In genomic region chr1:10864776-10865175, GRCh38 we compare ENCODE assay signal across 14 cellular contexts.
A peak's percentile ranks its signal among the peaks of the same experiment; 100 is the strongest.
DNase-seq lines count a peak whose midpoint lies in the region; ATAC-seq and TF ChIP-seq lines count a peak whose summit lies in the region.
"Had no signal": no experiment of that assay in that cellular context is flagged by ENCODE, and none has a peak within 500 bp of the region (broad histone marks: within the 10 kb centered on the region; RNA-seq: fewer than 3 reads in every experiment).

No MANE protein-coding gene starts in this region.

- peaks cover 13% of the 10 kb centered on the region for H3K27me3 Mint-ChIP-seq in activated naive CD8-positive, alpha-beta T cell
- H3K27me3 Mint-ChIP-seq in activated naive CD8-positive, alpha-beta T cell treated with anti-CD3 and anti-CD28 coated beads, Interleukin-2, amount 50 U/mL, for 24 hours: peaks cover 50% of the 10 kb centered on the region
- peaks cover 24% of the 10 kb centered on the region for H3K27me3 Mint-ChIP-seq in brain
- peaks cover 86% of the 10 kb centered on the region for H3K27me3 Mint-ChIP-seq in neural crest cell (ENCODE audit: low read depth)

- H3K9me3 Mint-ChIP-seq in activated naive CD8-positive, alpha-beta T cell (ENCODE audit: low read depth): no peaks in the 10 kb centered on the region
- no peaks in the 10 kb centered on the region for H3K9me3 Mint-ChIP-seq in activated naive CD8-positive, alpha-beta T cell treated with anti-CD3 and anti-CD28 coated beads, Interleukin-2, amount 50 U/mL, for 24 hours
- H3K9me3 Mint-ChIP-seq in brain: no peaks in the 10 kb centered on the region
- H3K9me3 Mint-ChIP-seq in neural crest cell: no peaks in the 10 kb centered on the region
- H3K9me3 Mint-ChIP-seq: CD8-positive, alpha-beta T cell had no signal

- no peaks in the 10 kb centered on the region for H3K27me3 ChIP-seq in aorta (ENCODE audit: control insufficient read depth in 1 of 2, insufficient read depth in 2 of 2, low read length in 1 of 2)

- peaks cover 18% of the 10 kb centered on the region for H3K4me1 Mint-ChIP-seq in activated naive CD8-positive, alpha-beta T cell (ENCODE audit: low read depth)
- H3K4me1 Mint-ChIP-seq in activated naive CD8-positive, alpha-beta T cell treated with anti-CD3 and anti-CD28 coated beads, Interleukin-2, amount 50 U/mL, for 24 hours: peaks cover 11% of the 10 kb centered on the region
- H3K4me1 Mint-ChIP-seq in brain: peaks cover 66% of the 10 kb centered on the region
- peaks cover 40% of the 10 kb centered on the region for H3K4me1 Mint-ChIP-seq in neural crest cell

- H3K36me3 ChIP-seq in aorta (ENCODE audit: control insufficient read depth in 1 of 2, insufficient read depth in 2 of 2, low read length in 1 of 2): no peaks in the 10 kb centered on the region

- H3K4me3 ChIP-seq in aorta (ENCODE audit: low read length in 2 of 2): no peak overlapping the region

- no peaks in the 10 kb centered on the region for H3K4me1 ChIP-seq in aorta (ENCODE audit: control insufficient read depth in 1 of 2, insufficient read depth in 2 of 2, low read length in 2 of 2)

- H3K27ac ChIP-seq in aorta (ENCODE audit: low read depth in 1 of 2, low read length in 2 of 2): no peak overlapping the region
- H3K27ac ChIP-seq: 22Rv1 had no signal

- no peaks in the 10 kb centered on the region for H3K36me3 Mint-ChIP-seq in activated naive CD8-positive, alpha-beta T cell
- H3K36me3 Mint-ChIP-seq in activated naive CD8-positive, alpha-beta T cell treated with anti-CD3 and anti-CD28 coated beads, Interleukin-2, amount 50 U/mL, for 24 hours (ENCODE audit: low read depth): no peaks in the 10 kb centered on the region
- H3K36me3 Mint-ChIP-seq in brain (no peaks in the 10 kb centered on the region), neural crest cell (ENCODE audit: low read depth) (no peaks in the 10 kb centered on the region)
- H3K36me3 Mint-ChIP-seq: CD8-positive, alpha-beta T cell had no signal

- intact Hi-C loops in aorta (cut with DNase I) (loop anchor here in 1 of 2 donors (5.0 kb wide), 1 partner anchor 357 kb away; no protein-coding TSS in a partner anchor), cardiac septum (cut with DNase I) (loop anchor here (5.0 to 10.0 kb wide), 3 partner anchors 140 to 217 kb away; no protein-coding TSS in a partner anchor)

- TF ChIP-seq CTCF in brain (conservative IDR thresholded peaks at IDR 0.05): no peak
- TF ChIP-seq CTCF in neural crest cell (conservative IDR thresholded peaks at IDR 0.05): no peak

- 94 to 97% methylated on average over 9 of the region's 9 CpGs for WGBS in aorta, 2 donors

- H3K27ac Mint-ChIP-seq in activated naive CD8-positive, alpha-beta T cell: no peak overlapping the region
- no peak overlapping the region for H3K27ac Mint-ChIP-seq in activated naive CD8-positive, alpha-beta T cell treated with anti-CD3 and anti-CD28 coated beads, Interleukin-2, amount 50 U/mL, for 24 hours
- H3K27ac Mint-ChIP-seq in brain: peak overlapping the region in 3 of 5 experiments; percentile 28 to 78 (median 57)
- no peak overlapping the region for H3K27ac Mint-ChIP-seq in neural crest cell (ENCODE audit: unreplicated experiment)
- H3K27ac Mint-ChIP-seq: CD14-positive monocyte; CD8-positive, alpha-beta T cell had no signal

- no peak for DNase-seq in activated naive CD8-positive, alpha-beta T cell treated with anti-CD3 and anti-CD28 coated beads, Interleukin-2, amount 50 U/mL, for 24 hours
- DNase-seq in neural crest cell (ENCODE audit: low read depth, low spot score) (no peak), aorta (peak; percentile 9 to 23), NCI-H2171 treated with DMSO at 0.1 percent for 48 hours (lab: John Stamatoyannopoulos, UW) (no peak), cardiac septum (ENCODE audit: low spot score) (no peak)
- DNase-seq in activated effector memory CD4-positive, alpha-beta T cell treated with anti-CD3 and anti-CD28 coated beads, Interleukin-2, amount 50 U/mL, for 16 hours: no peak
- DNase-seq: CD8-positive, alpha-beta T cell; DMS53; GF-D8; HCEC 1CT had no signal

- peak overlapping the region; percentile 12 for H3K4me3 Mint-ChIP-seq in activated naive CD8-positive, alpha-beta T cell
- no peak overlapping the region for H3K4me3 Mint-ChIP-seq in activated naive CD8-positive, alpha-beta T cell treated with anti-CD3 and anti-CD28 coated beads, Interleukin-2, amount 50 U/mL, for 24 hours
- peak overlapping the region; percentile 14 to 75 (median 32) for H3K4me3 Mint-ChIP-seq in brain
- H3K4me3 Mint-ChIP-seq in neural crest cell: peak overlapping the region; percentile 14
- H3K4me3 Mint-ChIP-seq: CD8-positive, alpha-beta T cell had no signal

- ATAC-seq in activated naive CD8-positive, alpha-beta T cell treated with anti-CD3 and anti-CD28 coated beads, Interleukin-2, amount 50 U/mL, for 24 hours: no peak
- ATAC-seq in aorta (ENCODE audit: low FRiP score): no peak
- ATAC-seq: CD8-positive, alpha-beta T cell had no signal

- H3K9me3 ChIP-seq in aorta (ENCODE audit: control insufficient read depth, low read length): no peaks in the 10 kb centered on the region

Comparison
In these comparisons a context has a peak if more than half of its experiments do, and no peak if none do; other contexts are left out.
1. H3K27ac Mint-ChIP-seq: peak in brain (3 of 5); none in activated naive CD8-positive, alpha-beta T cell (single experiment), activated naive CD8-positive, alpha-beta T cell treated with anti-CD3 and anti-CD28 coated beads, Interleukin-2, amount 50 U/mL, for 24 hours (single experiment) and neural crest cell (single experiment).
2. DNase-seq: peak in aorta (2 of 2); none in activated naive CD8-positive, alpha-beta T cell treated with anti-CD3 and anti-CD28 coated beads, Interleukin-2, amount 50 U/mL, for 24 hours (single experiment), neural crest cell (single experiment), NCI-H2171 treated with DMSO at 0.1 percent for 48 hours (single experiment), cardiac septum (single experiment) and activated effector memory CD4-positive, alpha-beta T cell treated with anti-CD3 and anti-CD28 coated beads, Interleukin-2, amount 50 U/mL, for 16 hours (single experiment).